16 cellular contexts compared by ENCODE assay signal in genomic region chr4:8101213-8101781, GRCh38. TPM values are rescaled to one million over a fixed set of nuclear protein-coding genes. Genes with fewer than 3 reads are reported as not detected.
A peak's percentile ranks its signal among the peaks of the same experiment; 100 is the strongest.
DNase-seq lines count a peak whose midpoint lies in the region; ATAC-seq and TF ChIP-seq lines count a peak whose summit lies in the region.
"Had no signal": no experiment of that assay in that cellular context is flagged by ENCODE, and none has a peak within 500 bp of the region (broad histone marks: within the 10 kb centered on the region; RNA-seq: fewer than 3 reads in every experiment).

No MANE protein-coding gene starts in this region.

- no TSS peak for BruUV-seq in MCF 10A (replicated peaks; lab: Mats Ljungman, UMichigan)
- BruUV-seq in OCI-LY7 (replicated peaks; lab: Mats Ljungman, UMichigan): no TSS peak

- no peak overlapping the region for H3K4me3 ChIP-seq in right cardiac atrium (ENCODE audit: low read length)
- no peak overlapping the region for H3K4me3 ChIP-seq in OCI-LY7 (ENCODE audit: low read depth, low read length, poor library complexity, severe bottlenecking)
- H3K4me3 ChIP-seq: BLaER1 treated with 17β-estradiol and CSF1 and Interleukin-3, amounts not matched to agents 10 nM and 100 nM; stomach had no signal

- H3K9me2 ChIP-seq in OCI-LY7 (ENCODE audit: insufficient read depth, low read length): no peaks in the 10 kb centered on the region

- no peaks in the 10 kb centered on the region for H3K79me2 ChIP-seq in OCI-LY7 (ENCODE audit: insufficient read depth, low read depth, low read length)

- H3K27ac Mint-ChIP-seq in MCF 10A (ENCODE audit: low read depth, unreplicated experiment): peak overlapping the region; percentile 95
- H3K27ac Mint-ChIP-seq: activated CD4-positive, alpha-beta T cell treated with anti-CD3 and anti-CD28 coated beads, Interleukin-2, amount 10 ng/mL, durations not matched to agents 7 days and 5 days; naive thymus-derived CD8-positive, alpha-beta T cell had no signal

- H3K27ac ChIP-seq in right cardiac atrium (ENCODE audit: low read length) (no peak overlapping the region), OCI-LY7 (ENCODE audit: low read depth, low read length, poor library complexity, severe bottlenecking) (no peak overlapping the region)
- H3K27ac ChIP-seq: BLaER1 treated with 17β-estradiol and CSF1 and Interleukin-3, amounts not matched to agents 10 nM and 100 nM had no signal

- H3K9me3 ChIP-seq in right cardiac atrium (ENCODE audit: control insufficient read depth, low read length) (no peaks in the 10 kb centered on the region), OCI-LY7 (ENCODE audit: low read length) (no peaks in the 10 kb centered on the region)
- H3K9me3 ChIP-seq: BLaER1 treated with 17β-estradiol and CSF1 and Interleukin-3, amounts not matched to agents 10 nM and 100 nM; stomach had no signal

- DNase-seq in GM04504 (ENCODE audit: low read depth) (peak; percentile 5), MCF 10A (ENCODE audit: unreplicated experiment) (peak; percentile 99), right cardiac atrium (peak; percentile 35 to 74 (median 39)), sciatic nerve (ENCODE audit: low spot score) (peak; percentile 84), OCI-LY7 (ENCODE audit: low spot score) (no peak)
- DNase-seq: activated CD4-positive, alpha-beta T cell treated with anti-CD3 and anti-CD28 coated beads, Interleukin-2, amount 10 ng/mL, durations not matched to agents 7 days and 5 days; activated effector memory CD4-positive, alpha-beta T cell treated with anti-CD3 and anti-CD28 coated beads, Interleukin-2, amount 50 U/mL, for 16 hours; hippocampal formation; naive thymus-derived CD8-positive, alpha-beta T cell; stimulated activated CD4-positive, alpha-beta T cell treated with anti-CD3 and anti-CD28 coated beads, Interleukin-2, amount 100 ng/mL, for 48 hours; stomach; SW 1271 had no signal

- H3K4me2 ChIP-seq in OCI-LY7 (ENCODE audit: low read length): no peak overlapping the region
- H3K4me2 ChIP-seq: BLaER1 treated with 17β-estradiol and CSF1 and Interleukin-3, amounts not matched to agents 10 nM and 100 nM had no signal

- H4K20me1 ChIP-seq in OCI-LY7 (ENCODE audit: insufficient read depth, low read length): no peaks in the 10 kb centered on the region

- no peaks in the 10 kb centered on the region for H3K27me3 ChIP-seq in right cardiac atrium (ENCODE audit: control insufficient read depth, insufficient read depth)

- H3K4me1 Mint-ChIP-seq in MCF 10A (ENCODE audit: insufficient read depth, unreplicated experiment): peaks cover 34% of the 10 kb centered on the region
- H3K4me1 Mint-ChIP-seq: activated CD4-positive, alpha-beta T cell treated with anti-CD3 and anti-CD28 coated beads, Interleukin-2, amount 10 ng/mL, durations not matched to agents 7 days and 5 days; naive thymus-derived CD8-positive, alpha-beta T cell had no signal

- H2AFZ ChIP-seq in OCI-LY7 (ENCODE audit: low read length): no peak overlapping the region

- peaks cover 12% of the 10 kb centered on the region for H3K27me3 Mint-ChIP-seq in MCF 10A (ENCODE audit: insufficient read depth, unreplicated experiment)
- H3K27me3 Mint-ChIP-seq: activated CD4-positive, alpha-beta T cell treated with anti-CD3 and anti-CD28 coated beads, Interleukin-2, amount 10 ng/mL, durations not matched to agents 7 days and 5 days had no signal

- peak overlapping the region; percentile 15 for H3K4me3 Mint-ChIP-seq in MCF 10A (ENCODE audit: unreplicated experiment)
- H3K4me3 Mint-ChIP-seq: activated CD4-positive, alpha-beta T cell treated with anti-CD3 and anti-CD28 coated beads, Interleukin-2, amount 10 ng/mL, durations not matched to agents 7 days and 5 days; naive thymus-derived CD8-positive, alpha-beta T cell had no signal

- ATAC-seq in right cardiac atrium (peak; percentile 44 to 67), sciatic nerve (peak; percentile 92), GM18505 (IDR thresholded peaks at IDR 0.05; ENCODE audit: unreplicated experiment) (no peak), GM19395 (IDR thresholded peaks at IDR 0.05; ENCODE audit: unreplicated experiment) (no peak), HG03342 (IDR thresholded peaks at IDR 0.05; ENCODE audit: unreplicated experiment) (no peak)
- ATAC-seq: naive thymus-derived CD8-positive, alpha-beta T cell had no signal

- CTCF ChIA-PET in MCF 10A (lab: Yijun Ruan, JAX): interaction anchor here (0.5 to 1.3 kb wide), 3 partner anchors 9 to 297 kb away, joined by 3 to 5 read pairs (median 3); no protein-coding TSS in a partner anchor
- CTCF ChIA-PET in OCI-LY7 (lab: Charles Lee; ENCODE audit: unreplicated experiment): no interaction called here

- intact Hi-C loops in MCF 10A (cut with micrococcal nuclease) (no loop called here), right cardiac atrium (cut with DNase I) (no loop called here), sciatic nerve (cut with DNase I) (loop anchor here (5.0 kb wide), 1 partner anchor 234 kb away; no protein-coding TSS in a partner anchor), OCI-LY7 (cut with micrococcal nuclease; ENCODE audit: unreplicated experiment) (no loop called here)

- POLR2A ChIA-PET in MCF 10A (lab: Yijun Ruan, JAX): interaction anchor here (0.7 to 2.2 kb wide), 8 partner anchors 12 to 200 kb away, joined by 3 to 5 read pairs (median 4); partner anchors contain the start of gene ABLIM2
- POLR2A ChIA-PET in OCI-LY7 (lab: Charles Lee): no interaction called here

- no peaks in the 10 kb centered on the region for H3K9me3 Mint-ChIP-seq in MCF 10A (ENCODE audit: unreplicated experiment)
- H3K9me3 Mint-ChIP-seq: activated CD4-positive, alpha-beta T cell treated with anti-CD3 and anti-CD28 coated beads, Interleukin-2, amount 10 ng/mL, durations not matched to agents 7 days and 5 days had no signal

- TF ChIP-seq CTCF in MCF 10A (IDR thresholded peaks at IDR 0.05; ENCODE audit: unreplicated experiment): no peak
- no peak for TF ChIP-seq CTCF in OCI-LY7 (conservative IDR thresholded peaks at IDR 0.05; ENCODE audit: low read length)

- H3K4me1 ChIP-seq in right cardiac atrium (ENCODE audit: control insufficient read depth, insufficient read depth, low read length) (no peaks in the 10 kb centered on the region), OCI-LY7 (ENCODE audit: insufficient read depth, low read length, poor library complexity, severe bottlenecking) (no peaks in the 10 kb centered on the region)
- H3K4me1 ChIP-seq: stomach had no signal

- no peak for TF ChIP-seq POLR2A in GM18505 (IDR thresholded peaks at IDR 0.05; ENCODE audit: borderline replicate concordance, extremely low read depth, insufficient read depth, insufficient read length)

- WGBS in right cardiac atrium: 58% methylated on average over 18 of the region's 18 CpGs

- H3K36me3 ChIP-seq in OCI-LY7 (ENCODE audit: insufficient read depth, low read length): no peaks in the 10 kb centered on the region
- H3K36me3 ChIP-seq: BLaER1 treated with 17β-estradiol and CSF1 and Interleukin-3, amounts not matched to agents 10 nM and 100 nM had no signal

- H3K36me3 Mint-ChIP-seq in MCF 10A (ENCODE audit: insufficient read depth, unreplicated experiment): peaks cover 17% of the 10 kb centered on the region

RNA-seq across cellular contexts. Expression of gene ABLIM2, which starts 57.3 kb away (rescaled TPM):
- total RNA-seq in MCF 10A (2022) (5.3 and 5.4 TPM in 2 replicates), right cardiac atrium (10 to 100 TPM in 2 of 4 donors, 1 to 10 TPM in 2; 6.2 to 17.4 (median 9.6) TPM), sciatic nerve (44.4 TPM), OCI-LY7 (2022) (0.72 TPM in 1 of 2 replicates, not detected in the other)
- 4.2 TPM for polyA plus RNA-seq in right cardiac atrium
- 0.23 and 0.76 TPM in 2 replicates for total RNA-seq in OCI-LY7 (2014; rRNA removed; shearing (Covaris generic))

Comparison
In these comparisons a context has a peak if more than half of its experiments do, and no peak if none do; other contexts are left out.
1. ATAC-seq: peak in right cardiac atrium (2 of 2) and sciatic nerve (single experiment); none in GM18505 (single experiment), GM19395 (single experiment) and HG03342 (single experiment).